1 cellular context compared by ENCODE assay signal in the genomic region with DNA sequence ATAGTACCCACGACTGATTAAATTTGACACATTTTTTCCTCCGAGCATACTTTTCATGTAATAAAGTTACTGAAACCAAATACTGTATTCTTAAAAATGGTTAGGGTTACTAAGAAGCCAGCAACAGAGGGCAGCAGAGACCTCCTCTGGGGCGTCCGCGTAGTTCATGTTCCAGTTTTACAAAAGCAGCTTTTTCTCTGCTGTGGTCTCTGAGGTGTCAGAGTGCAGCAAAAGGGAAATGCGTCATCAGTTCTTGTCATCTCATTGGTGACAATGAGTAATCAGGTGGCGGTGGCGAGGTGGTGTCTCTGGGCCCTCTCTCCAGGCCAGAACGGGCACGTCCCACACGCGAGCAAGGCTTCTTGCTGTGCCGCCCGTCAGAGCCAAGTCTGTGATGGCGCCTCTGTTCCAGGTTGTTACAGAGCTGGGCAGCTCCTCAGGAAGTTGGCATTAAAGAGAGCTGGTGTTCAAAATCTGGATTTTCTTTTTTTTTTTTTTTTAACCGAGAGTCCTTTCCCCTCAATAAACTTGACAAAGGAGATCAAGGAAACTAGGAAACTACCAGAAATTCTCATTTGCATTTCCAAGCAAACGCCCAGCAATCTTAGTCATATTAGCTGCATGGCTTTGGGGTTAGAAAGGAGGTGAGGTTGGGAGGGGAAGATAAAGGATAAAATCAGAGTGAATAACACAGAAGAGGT.
TF ChIP-seq lines count a peak whose summit lies in the region.

No MANE protein-coding gene starts in this region.

TF ChIP-seq in HEK293, 187 proteins besides CTCF, POLR2A, EP300 and RAD21 (continued from another document and continues in another):
- TF ChIP-seq ZNF518A (tag by site-specific recombination; conservative IDR thresholded peaks at IDR 0.05; ENCODE audit: low read depth) (peak; percentile 70), ZNF132 (tag by site-specific recombination; IDR thresholded peaks at IDR 0.05; ENCODE audit: borderline replicate concordance) (no peak), SETDB1 (IDR thresholded peaks at IDR 0.05; ENCODE audit: insufficient read length, low read length) (peak; percentile 15), ZNF747 (tag by site-specific recombination; IDR thresholded peaks at IDR 0.05) (no peak), KLF7 (tag by site-specific recombination; IDR thresholded peaks at IDR 0.05; ENCODE audit: borderline replicate concordance) (no peak), ZBTB17 (tag by site-specific recombination; IDR thresholded peaks at IDR 0.05) (peak; percentile 62), ZNF37A (tag by site-specific recombination; IDR thresholded peaks at IDR 0.05) (no peak), SP7 (tag by site-specific recombination; IDR thresholded peaks at IDR 0.05) (peak; percentile 68), KLF10 (tag by site-specific recombination; IDR thresholded peaks at IDR 0.05) (peak; percentile 53; the same call in 1 of the 2 replicates), ZNF391 (tag by site-specific recombination; IDR thresholded peaks at IDR 0.05; ENCODE audit: borderline replicate concordance, low read depth) (no peak), WT1 (tag by site-specific recombination; IDR thresholded peaks at IDR 0.05) (no peak), ZSCAN30 (tag by site-specific recombination; IDR thresholded peaks at IDR 0.05) (0 out of 2 replicates have a peak, but pooled peaks have one; percentile 39), ZSCAN5A (tag by site-specific recombination; IDR thresholded peaks at IDR 0.05) (no peak), ZNF24 (tag by site-specific recombination; IDR thresholded peaks at IDR 0.05) (peak; percentile 74), SP3 (tag by site-specific recombination; IDR thresholded peaks at IDR 0.05) (peak; percentile 39; the same call in 1 of the 2 replicates), ZNF629 (tag by site-specific recombination; IDR thresholded peaks at IDR 0.05) (peak; percentile 99), ZNF121 (tag by site-specific recombination; IDR thresholded peaks at IDR 0.05) (no peak), PRDM1 (tag by site-specific recombination; IDR thresholded peaks at IDR 0.05) (no peak), ZNF174 (tag by site-specific recombination; IDR thresholded peaks at IDR 0.05) (no peak), ZNF335 (tag by site-specific recombination; conservative IDR thresholded peaks at IDR 0.05) (peak; percentile 72), ZNF169 (tag by site-specific recombination; IDR thresholded peaks at IDR 0.05) (no peak), ZNF768 (tag by site-specific recombination; IDR thresholded peaks at IDR 0.05) (peak; percentile 89), ZNF560 (tag by site-specific recombination; IDR thresholded peaks at IDR 0.05; ENCODE audit: borderline replicate concordance) (no peak), KLF17 (tag by site-specific recombination; IDR thresholded peaks at IDR 0.05) (0 out of 2 replicates have a peak, but pooled peaks have one; percentile 30), ZIC2 (tag by site-specific recombination; IDR thresholded peaks at IDR 0.05) (peak; percentile 37), RBAK (tag by site-specific recombination; IDR thresholded peaks at IDR 0.05) (no peak), ZNF239 (tag by site-specific recombination; IDR thresholded peaks at IDR 0.05) (no peak), ZNF555 (tag by site-specific recombination; conservative IDR thresholded peaks at IDR 0.05) (no peak), ZNF843 (tag by site-specific recombination; IDR thresholded peaks at IDR 0.05) (peak; percentile 60), GLIS2 (tag by site-specific recombination; IDR thresholded peaks at IDR 0.05) (peak; percentile 56), ZNF366 (tag by site-specific recombination; conservative IDR thresholded peaks at IDR 0.05) (0 out of 2 replicates have a peak, but pooled peaks have one; percentile 19), ZNF311 (tag by site-specific recombination; IDR thresholded peaks at IDR 0.05; ENCODE audit: borderline replicate concordance) (no peak)
- TF ChIP-seq, protein P1, sequence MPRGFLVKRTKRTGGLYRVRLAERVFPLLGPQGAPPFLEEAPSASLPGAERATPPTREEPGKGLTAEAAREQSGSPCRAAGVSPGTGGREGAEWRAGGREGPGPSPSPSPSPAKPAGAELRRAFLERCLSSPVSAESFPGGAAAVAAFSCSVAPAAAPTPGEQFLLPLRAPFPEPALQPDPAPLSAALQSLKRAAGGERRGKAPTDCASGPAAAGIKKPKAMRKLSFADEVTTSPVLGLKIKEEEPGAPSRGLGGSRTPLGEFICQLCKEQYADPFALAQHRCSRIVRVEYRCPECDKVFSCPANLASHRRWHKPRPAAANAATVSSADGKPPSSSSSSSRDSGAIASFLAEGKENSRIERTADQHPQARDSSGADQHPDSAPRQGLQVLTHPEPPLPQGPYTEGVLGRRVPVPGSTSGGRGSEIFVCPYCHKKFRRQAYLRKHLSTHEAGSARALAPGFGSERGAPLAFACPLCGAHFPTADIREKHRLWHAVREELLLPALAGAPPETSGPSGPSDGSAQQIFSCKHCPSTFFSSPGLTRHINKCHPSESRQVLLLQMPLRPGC (tag by site-specific recombination; IDR thresholded peaks at IDR 0.05), result 0 out of 2 replicates have a peak, but pooled peaks have one; percentile 35
- TF ChIP-seq, protein P2, sequence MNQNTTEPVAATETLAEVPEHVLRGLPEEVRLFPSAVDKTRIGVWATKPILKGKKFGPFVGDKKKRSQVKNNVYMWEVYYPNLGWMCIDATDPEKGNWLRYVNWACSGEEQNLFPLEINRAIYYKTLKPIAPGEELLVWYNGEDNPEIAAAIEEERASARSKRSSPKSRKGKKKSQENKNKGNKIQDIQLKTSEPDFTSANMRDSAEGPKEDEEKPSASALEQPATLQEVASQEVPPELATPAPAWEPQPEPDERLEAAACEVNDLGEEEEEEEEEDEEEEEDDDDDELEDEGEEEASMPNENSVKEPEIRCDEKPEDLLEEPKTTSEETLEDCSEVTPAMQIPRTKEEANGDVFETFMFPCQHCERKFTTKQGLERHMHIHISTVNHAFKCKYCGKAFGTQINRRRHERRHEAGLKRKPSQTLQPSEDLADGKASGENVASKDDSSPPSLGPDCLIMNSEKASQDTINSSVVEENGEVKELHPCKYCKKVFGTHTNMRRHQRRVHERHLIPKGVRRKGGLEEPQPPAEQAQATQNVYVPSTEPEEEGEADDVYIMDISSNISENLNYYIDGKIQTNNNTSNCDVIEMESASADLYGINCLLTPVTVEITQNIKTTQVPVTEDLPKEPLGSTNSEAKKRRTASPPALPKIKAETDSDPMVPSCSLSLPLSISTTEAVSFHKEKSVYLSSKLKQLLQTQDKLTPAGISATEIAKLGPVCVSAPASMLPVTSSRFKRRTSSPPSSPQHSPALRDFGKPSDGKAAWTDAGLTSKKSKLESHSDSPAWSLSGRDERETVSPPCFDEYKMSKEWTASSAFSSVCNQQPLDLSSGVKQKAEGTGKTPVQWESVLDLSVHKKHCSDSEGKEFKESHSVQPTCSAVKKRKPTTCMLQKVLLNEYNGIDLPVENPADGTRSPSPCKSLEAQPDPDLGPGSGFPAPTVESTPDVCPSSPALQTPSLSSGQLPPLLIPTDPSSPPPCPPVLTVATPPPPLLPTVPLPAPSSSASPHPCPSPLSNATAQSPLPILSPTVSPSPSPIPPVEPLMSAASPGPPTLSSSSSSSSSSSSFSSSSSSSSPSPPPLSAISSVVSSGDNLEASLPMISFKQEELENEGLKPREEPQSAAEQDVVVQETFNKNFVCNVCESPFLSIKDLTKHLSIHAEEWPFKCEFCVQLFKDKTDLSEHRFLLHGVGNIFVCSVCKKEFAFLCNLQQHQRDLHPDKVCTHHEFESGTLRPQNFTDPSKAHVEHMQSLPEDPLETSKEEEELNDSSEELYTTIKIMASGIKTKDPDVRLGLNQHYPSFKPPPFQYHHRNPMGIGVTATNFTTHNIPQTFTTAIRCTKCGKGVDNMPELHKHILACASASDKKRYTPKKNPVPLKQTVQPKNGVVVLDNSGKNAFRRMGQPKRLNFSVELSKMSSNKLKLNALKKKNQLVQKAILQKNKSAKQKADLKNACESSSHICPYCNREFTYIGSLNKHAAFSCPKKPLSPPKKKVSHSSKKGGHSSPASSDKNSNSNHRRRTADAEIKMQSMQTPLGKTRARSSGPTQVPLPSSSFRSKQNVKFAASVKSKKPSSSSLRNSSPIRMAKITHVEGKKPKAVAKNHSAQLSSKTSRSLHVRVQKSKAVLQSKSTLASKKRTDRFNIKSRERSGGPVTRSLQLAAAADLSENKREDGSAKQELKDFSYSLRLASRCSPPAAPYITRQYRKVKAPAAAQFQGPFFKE (tag by site-specific recombination; IDR thresholded peaks at IDR 0.05; ENCODE audit: borderline replicate concordance), result no peak
- TF ChIP-seq, protein P3, sequence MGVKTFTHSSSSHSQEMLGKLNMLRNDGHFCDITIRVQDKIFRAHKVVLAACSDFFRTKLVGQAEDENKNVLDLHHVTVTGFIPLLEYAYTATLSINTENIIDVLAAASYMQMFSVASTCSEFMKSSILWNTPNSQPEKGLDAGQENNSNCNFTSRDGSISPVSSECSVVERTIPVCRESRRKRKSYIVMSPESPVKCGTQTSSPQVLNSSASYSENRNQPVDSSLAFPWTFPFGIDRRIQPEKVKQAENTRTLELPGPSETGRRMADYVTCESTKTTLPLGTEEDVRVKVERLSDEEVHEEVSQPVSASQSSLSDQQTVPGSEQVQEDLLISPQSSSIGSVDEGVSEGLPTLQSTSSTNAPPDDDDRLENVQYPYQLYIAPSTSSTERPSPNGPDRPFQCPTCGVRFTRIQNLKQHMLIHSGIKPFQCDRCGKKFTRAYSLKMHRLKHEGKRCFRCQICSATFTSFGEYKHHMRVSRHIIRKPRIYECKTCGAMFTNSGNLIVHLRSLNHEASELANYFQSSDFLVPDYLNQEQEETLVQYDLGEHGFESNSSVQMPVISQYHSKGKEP (tag by site-specific recombination; IDR thresholded peaks at IDR 0.05), result no peak; the same call in 1 of the 2 replicates
- TF ChIP-seq, protein P4, sequence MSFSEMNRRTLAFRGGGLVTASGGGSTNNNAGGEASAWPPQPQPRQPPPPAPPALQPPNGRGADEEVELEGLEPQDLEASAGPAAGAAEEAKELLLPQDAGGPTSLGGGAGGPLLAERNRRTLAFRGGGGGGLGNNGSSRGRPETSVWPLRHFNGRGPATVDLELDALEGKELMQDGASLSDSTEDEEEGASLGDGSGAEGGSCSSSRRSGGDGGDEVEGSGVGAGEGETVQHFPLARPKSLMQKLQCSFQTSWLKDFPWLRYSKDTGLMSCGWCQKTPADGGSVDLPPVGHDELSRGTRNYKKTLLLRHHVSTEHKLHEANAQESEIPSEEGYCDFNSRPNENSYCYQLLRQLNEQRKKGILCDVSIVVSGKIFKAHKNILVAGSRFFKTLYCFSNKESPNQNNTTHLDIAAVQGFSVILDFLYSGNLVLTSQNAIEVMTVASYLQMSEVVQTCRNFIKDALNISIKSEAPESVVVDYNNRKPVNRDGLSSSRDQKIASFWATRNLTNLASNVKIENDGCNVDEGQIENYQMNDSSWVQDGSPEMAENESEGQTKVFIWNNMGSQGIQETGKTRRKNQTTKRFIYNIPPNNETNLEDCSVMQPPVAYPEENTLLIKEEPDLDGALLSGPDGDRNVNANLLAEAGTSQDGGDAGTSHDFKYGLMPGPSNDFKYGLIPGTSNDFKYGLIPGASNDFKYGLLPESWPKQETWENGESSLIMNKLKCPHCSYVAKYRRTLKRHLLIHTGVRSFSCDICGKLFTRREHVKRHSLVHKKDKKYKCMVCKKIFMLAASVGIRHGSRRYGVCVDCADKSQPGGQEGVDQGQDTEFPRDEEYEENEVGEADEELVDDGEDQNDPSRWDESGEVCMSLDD (tag by site-specific recombination; IDR thresholded peaks at IDR 0.05), result no peak
